16 cellular contexts compared by ENCODE assay signal in genomic region chr3:159788291-159788690, GRCh38. TPM values are rescaled to one million over a fixed set of nuclear protein-coding genes. Genes with fewer than 3 reads are reported as not detected.
A peak's percentile ranks its signal among the peaks of the same experiment; 100 is the strongest.
DNase-seq lines count a peak whose midpoint lies in the region; ATAC-seq and TF ChIP-seq lines count a peak whose summit lies in the region.
"Had no signal": no experiment of that assay in that cellular context is flagged by ENCODE, and none has a peak within 500 bp of the region (broad histone marks: within the 10 kb centered on the region; RNA-seq: fewer than 3 reads in every experiment).

No MANE protein-coding gene starts in this region.

- H3K27me3 ChIP-seq in SJCRH30 (no peaks in the 10 kb centered on the region), foreskin keratinocyte (no peaks in the 10 kb centered on the region), sigmoid colon (no peaks in the 10 kb centered on the region)

- peaks cover 11% of the 10 kb centered on the region for H3K27me3 Mint-ChIP-seq in activated naive CD4-positive, alpha-beta T cell treated with anti-CD3 and anti-CD28 coated beads for 36 hours (ENCODE audit: low read depth)
- H3K27me3 Mint-ChIP-seq: stimulated activated naive B cell treated with anti-CD40 and anti-IgM and Interleukin-4, amounts not matched to agents 10 μg/mL and 1 μg/mL and 100 μg/mL, for 72 hours had no signal

- no peak overlapping the region for H3K4me3 ChIP-seq in SJCRH30
- H3K4me3 ChIP-seq in sigmoid colon: no peak overlapping the region

- no peaks in the 10 kb centered on the region for H3K4me1 Mint-ChIP-seq in activated naive CD4-positive, alpha-beta T cell treated with anti-CD3 and anti-CD28 coated beads for 36 hours (ENCODE audit: low read depth)
- H3K4me1 Mint-ChIP-seq: CD4-positive, CD25-positive, alpha-beta regulatory T cell; stimulated activated naive B cell treated with anti-CD40 and anti-IgM and Interleukin-4, amounts not matched to agents 10 μg/mL and 1 μg/mL and 100 μg/mL, for 72 hours; T-helper 17 cell had no signal

- intact Hi-C loops in sigmoid colon (cut with DNase I): no loop called here
- intact Hi-C loops in activated naive CD4-positive, alpha-beta T cell treated with anti-CD3 and anti-CD28 coated beads for 36 hours (cut with micrococcal nuclease): no loop called here

- no peak overlapping the region for H3K27ac Mint-ChIP-seq in activated naive CD4-positive, alpha-beta T cell treated with anti-CD3 and anti-CD28 coated beads for 36 hours
- H3K27ac Mint-ChIP-seq: CD4-positive, CD25-positive, alpha-beta regulatory T cell; stimulated activated naive B cell treated with anti-CD40 and anti-IgM and Interleukin-4, amounts not matched to agents 10 μg/mL and 1 μg/mL and 100 μg/mL, for 72 hours; T-helper 17 cell had no signal

- H3K27ac ChIP-seq in SJCRH30 (peak overlapping the region; percentile 53), foreskin keratinocyte (peak overlapping the region; percentile 81), sigmoid colon (peak overlapping the region; percentile 82 to 90 (median 86))

- H3K9me3 Mint-ChIP-seq in activated naive CD4-positive, alpha-beta T cell treated with anti-CD3 and anti-CD28 coated beads for 36 hours: no peaks in the 10 kb centered on the region
- H3K9me3 Mint-ChIP-seq: stimulated activated naive B cell treated with anti-CD40 and anti-IgM and Interleukin-4, amounts not matched to agents 10 μg/mL and 1 μg/mL and 100 μg/mL, for 72 hours had no signal

- peak; percentile 50 for DNase-seq in EL
- DNase-seq in SJCRH30: peak; percentile 12 to 31
- DNase-seq in foreskin keratinocyte: no peak
- no peak for DNase-seq in sigmoid colon
- DNase-seq in activated naive CD4-positive, alpha-beta T cell treated with anti-CD3 and anti-CD28 coated beads for 36 hours: no peak
- DNase-seq in AG20443 (ENCODE audit: low spot score): no peak
- DNase-seq in amniotic stem cell (lab: John Stamatoyannopoulos, UW): no peak
- DNase-seq: activated effector memory CD4-positive, alpha-beta T cell treated with anti-CD3 and anti-CD28 coated beads, Interleukin-2, amount 50 U/mL, for 16 hours; CD4-positive, CD25-positive, alpha-beta regulatory T cell; cortex of kidney; islet precursor cell; NCI-H2029 treated with DMSO at 0.1 percent for 48 hours; OCI-M1; stimulated activated naive B cell treated with anti-CD40 and anti-IgM and Interleukin-4, amounts not matched to agents 10 μg/mL and 1 μg/mL and 100 μg/mL, for 72 hours; T-helper 17 cell had no signal

- no peak for ATAC-seq in foreskin keratinocyte
- no peak for ATAC-seq in HG02610 (IDR thresholded peaks at IDR 0.05; ENCODE audit: unreplicated experiment)
- ATAC-seq: stimulated activated naive B cell treated with anti-CD40 and anti-IgM and Interleukin-4, amounts not matched to agents 10 μg/mL and 1 μg/mL and 100 μg/mL, for 72 hours; T-helper 17 cell had no signal

- H3K36me3 Mint-ChIP-seq in activated naive CD4-positive, alpha-beta T cell treated with anti-CD3 and anti-CD28 coated beads for 36 hours (ENCODE audit: low read depth): no peaks in the 10 kb centered on the region
- H3K36me3 Mint-ChIP-seq: CD4-positive, CD25-positive, alpha-beta regulatory T cell; stimulated activated naive B cell treated with anti-CD40 and anti-IgM and Interleukin-4, amounts not matched to agents 10 μg/mL and 1 μg/mL and 100 μg/mL, for 72 hours had no signal

- no peak for TF ChIP-seq EP300 in sigmoid colon (IDR thresholded peaks at IDR 0.05)

- TF ChIP-seq POLR2A in sigmoid colon (IDR thresholded peaks at IDR 0.05): no peak

- CTCF ChIA-PET in activated naive CD4-positive, alpha-beta T cell treated with anti-CD3 and anti-CD28 coated beads for 36 hours (lab: Charles Lee): no interaction called here

- peaks cover 54% of the 10 kb centered on the region for H3K4me1 ChIP-seq in SJCRH30
- H3K4me1 ChIP-seq in foreskin keratinocyte: peaks cover 60% of the 10 kb centered on the region
- peaks cover 0 to 96% (median 81%) of the 10 kb centered on the region in 4 donors for H3K4me1 ChIP-seq in sigmoid colon

- no peak overlapping the region for H3K4me3 Mint-ChIP-seq in activated naive CD4-positive, alpha-beta T cell treated with anti-CD3 and anti-CD28 coated beads for 36 hours
- H3K4me3 Mint-ChIP-seq: CD4-positive, CD25-positive, alpha-beta regulatory T cell; stimulated activated naive B cell treated with anti-CD40 and anti-IgM and Interleukin-4, amounts not matched to agents 10 μg/mL and 1 μg/mL and 100 μg/mL, for 72 hours; T-helper 17 cell had no signal

- TF ChIP-seq CTCF in foreskin keratinocyte (conservative IDR thresholded peaks at IDR 0.05) (no peak), sigmoid colon (IDR thresholded peaks at IDR 0.05) (no peak)

- H3K36me3 ChIP-seq in SJCRH30 (no peaks in the 10 kb centered on the region), sigmoid colon (no peaks in the 10 kb centered on the region)

- WGBS in sigmoid colon, 2 donors: 44 to 75% methylated on average over 3 of the region's 3 CpGs

- H3K9me3 ChIP-seq in SJCRH30 (replicated peaks) (no peaks in the 10 kb centered on the region), sigmoid colon (no peaks in the 10 kb centered on the region)

RNA-seq across cellular contexts. Expression of gene SCHIP1, which starts 51.4 kb away (rescaled TPM):
- total RNA-seq in SJCRH30 (2014; rRNA removed; shearing (Covaris generic)): 1.5 and 2.2 TPM in 2 replicates
- total RNA-seq in foreskin keratinocyte (1.1 and 1.3 TPM in 2 replicates), sigmoid colon (10 to 100 TPM; 19.9 to 44.1 (median 31.3) TPM)
- polyA plus RNA-seq in foreskin keratinocyte (0.34 and 5.6 TPM in 2 replicates), sigmoid colon (1 to 10 TPM in 2 of 3 donors, not detected in 1; 1.8 to 4.1 TPM)
- not detected for total RNA-seq in activated naive CD4-positive, alpha-beta T cell treated with anti-CD3 and anti-CD28 coated beads for 36 hours
- total RNA-seq: CD4-positive, CD25-positive, alpha-beta regulatory T cell; T-helper 17 cell had no signal
- polyA plus RNA-seq: CD4-positive, CD25-positive, alpha-beta regulatory T cell had no signal

Comparison
In these comparisons a context has a peak if more than half of its experiments do, and no peak if none do; other contexts are left out.
1. DNase-seq: peak in EL (single experiment) and SJCRH30 (2 of 2); none in foreskin keratinocyte (0 of 2), sigmoid colon (single experiment), activated naive CD4-positive, alpha-beta T cell treated with anti-CD3 and anti-CD28 coated beads for 36 hours (single experiment), AG20443 (single experiment) and amniotic stem cell (single experiment).
2. Peak in every context shown above with its lines, with median percentiles within 50 percentile points of each other: H3K27ac ChIP-seq.